12 cellular contexts compared by ENCODE assay signal in genomic region chr9:70519912-70520724, GRCh38.
A peak's percentile ranks its signal among the peaks of the same experiment; 100 is the strongest.
DNase-seq lines count a peak whose midpoint lies in the region; ATAC-seq and TF ChIP-seq lines count a peak whose summit lies in the region.
"Had no signal": no experiment of that assay in that cellular context is flagged by ENCODE, and none has a peak within 500 bp of the region (broad histone marks: within the 10 kb centered on the region; RNA-seq: fewer than 3 reads in every experiment).

No MANE protein-coding gene starts in this region.

- no peak overlapping the region for H3K4me3 Mint-ChIP-seq in activated naive CD8-positive, alpha-beta T cell treated with anti-CD3 and anti-CD28 coated beads, Interleukin-2, amount 50 U/mL, for 24 hours
- no peak overlapping the region for H3K4me3 Mint-ChIP-seq in activated naive CD8-positive, alpha-beta T cell treated with anti-CD3 and anti-CD28 coated beads for 36 hours
- H3K4me3 Mint-ChIP-seq: activated naive CD8-positive, alpha-beta T cell had no signal

- no peak overlapping the region for H3K4me2 ChIP-seq in osteoblast (ENCODE audit: insufficient read depth, low read length)

- TF ChIP-seq EP300 in tibial nerve (IDR thresholded peaks at IDR 0.05), result no peak

- peaks cover 6% of the 10 kb centered on the region for H3K4me1 Mint-ChIP-seq in activated naive CD8-positive, alpha-beta T cell treated with anti-CD3 and anti-CD28 coated beads, Interleukin-2, amount 50 U/mL, for 24 hours
- peaks cover 8% of the 10 kb centered on the region for H3K4me1 Mint-ChIP-seq in activated naive CD8-positive, alpha-beta T cell treated with anti-CD3 and anti-CD28 coated beads for 36 hours

- peaks cover 6% of the 10 kb centered on the region for H3K9me3 Mint-ChIP-seq in activated naive CD8-positive, alpha-beta T cell treated with anti-CD3 and anti-CD28 coated beads, Interleukin-2, amount 50 U/mL, for 24 hours
- peaks cover 3% of the 10 kb centered on the region for H3K9me3 Mint-ChIP-seq in activated naive CD8-positive, alpha-beta T cell treated with anti-CD3 and anti-CD28 coated beads for 36 hours

- H4K20me1 ChIP-seq in osteoblast (ENCODE audit: insufficient read depth, low read length), result no peaks in the 10 kb centered on the region

- TF ChIP-seq CTCF in osteoblast (IDR thresholded peaks at IDR 0.05; ENCODE audit: extremely low read depth, low read depth, low read length), result no peak
- no peak for TF ChIP-seq CTCF in tibial nerve (IDR thresholded peaks at IDR 0.05)

- H3K27ac Mint-ChIP-seq in activated naive CD8-positive, alpha-beta T cell treated with anti-CD3 and anti-CD28 coated beads, Interleukin-2, amount 50 U/mL, for 24 hours, result no peak overlapping the region
- no peak overlapping the region for H3K27ac Mint-ChIP-seq in activated naive CD8-positive, alpha-beta T cell treated with anti-CD3 and anti-CD28 coated beads for 36 hours
- H3K27ac Mint-ChIP-seq: activated naive CD8-positive, alpha-beta T cell had no signal

- no peaks in the 10 kb centered on the region for H3K27me3 ChIP-seq in osteoblast (ENCODE audit: insufficient read depth, low read length)
- H3K27me3 ChIP-seq in tibial nerve, result no peaks in the 10 kb centered on the region
- H3K27me3 ChIP-seq: testis had no signal

- no peak overlapping the region for H3K27ac ChIP-seq in osteoblast (ENCODE audit: low read depth, low read length)
- no peak overlapping the region for H3K27ac ChIP-seq in tibial nerve
- H3K27ac ChIP-seq: skin epidermis, testis had no signal

- peaks cover 11% of the 10 kb centered on the region for H3K4me1 ChIP-seq in osteoblast (ENCODE audit: insufficient read depth, low read length)
- H3K4me1 ChIP-seq in tibial nerve, result peaks cover 0 to 7% (median 0%) of the 10 kb centered on the region in 4 donors
- H3K4me1 ChIP-seq: testis had no signal

- WGBS in tibial nerve, 2 donors, result 65 to 66% methylated on average over 11 of the region's 11 CpGs

- ATAC-seq in activated naive CD8-positive, alpha-beta T cell treated with anti-CD3 and anti-CD28 coated beads, Interleukin-2, amount 50 U/mL, for 24 hours, result peak; percentile 59
- ATAC-seq: left lobe of liver had no signal

- DNase-seq in activated naive CD8-positive, alpha-beta T cell treated with anti-CD3 and anti-CD28 coated beads, Interleukin-2, amount 50 U/mL, for 24 hours, result no peak
- no peak for DNase-seq in activated naive CD8-positive, alpha-beta T cell treated with anti-CD3 and anti-CD28 coated beads for 36 hours
- peak; percentile 10 for DNase-seq in HCEC 1CT
- DNase-seq in NCI-H1694 treated with DMSO at 0.1 percent for 48 hours (lab: John Stamatoyannopoulos, UW), result peak; percentile 78
- no peak for DNase-seq in osteoblast (ENCODE audit: insufficient read length, low spot score, missing footprints)
- no peak for DNase-seq in CD1c-positive myeloid dendritic cell (ENCODE audit: extremely low spot score)
- DNase-seq in tibial nerve (ENCODE audit: low spot score in 2 of 2), result no peak
- no peak for DNase-seq in AML-193 (lab: John Stamatoyannopoulos, UW)
- DNase-seq: testis had no signal

- no peaks in the 10 kb centered on the region for H3K79me2 ChIP-seq in osteoblast (ENCODE audit: insufficient read depth, low read length)

- peak overlapping the region; percentile 71 for H2AFZ ChIP-seq in osteoblast (ENCODE audit: low read length)

- no peaks in the 10 kb centered on the region for H3K36me3 ChIP-seq in osteoblast (ENCODE audit: insufficient read depth, low read length)
- H3K36me3 ChIP-seq in tibial nerve, result no peaks in the 10 kb centered on the region

- H3K4me3 ChIP-seq in osteoblast (ENCODE audit: insufficient read depth, low read length) (no peak overlapping the region), tibial nerve (no peak overlapping the region)
- H3K4me3 ChIP-seq: skin epidermis, testis had no signal

- TF ChIP-seq POLR2A in tibial nerve (IDR thresholded peaks at IDR 0.05), result no peak

- no peaks in the 10 kb centered on the region for H3K27me3 Mint-ChIP-seq in activated naive CD8-positive, alpha-beta T cell treated with anti-CD3 and anti-CD28 coated beads, Interleukin-2, amount 50 U/mL, for 24 hours
- H3K27me3 Mint-ChIP-seq in activated naive CD8-positive, alpha-beta T cell treated with anti-CD3 and anti-CD28 coated beads for 36 hours, result no peaks in the 10 kb centered on the region
- H3K27me3 Mint-ChIP-seq: activated naive CD8-positive, alpha-beta T cell had no signal

- H3K36me3 Mint-ChIP-seq in activated naive CD8-positive, alpha-beta T cell treated with anti-CD3 and anti-CD28 coated beads, Interleukin-2, amount 50 U/mL, for 24 hours (ENCODE audit: low read depth), result no peaks in the 10 kb centered on the region
- no peaks in the 10 kb centered on the region for H3K36me3 Mint-ChIP-seq in activated naive CD8-positive, alpha-beta T cell treated with anti-CD3 and anti-CD28 coated beads for 36 hours

- H3K9me3 ChIP-seq in osteoblast (ENCODE audit: low read depth, low read length), result peaks cover 3% of the 10 kb centered on the region
- H3K9me3 ChIP-seq in tibial nerve, result peaks cover 0 to 4% (median 0%) of the 10 kb centered on the region in 4 donors
- H3K9me3 ChIP-seq: testis had no signal

Comparison
In these comparisons a context has a peak if more than half of its experiments do, and no peak if none do; other contexts are left out.
1. DNase-seq: peak in HCEC 1CT (single experiment) and NCI-H1694 treated with DMSO at 0.1 percent for 48 hours (single experiment); none in activated naive CD8-positive, alpha-beta T cell treated with anti-CD3 and anti-CD28 coated beads, Interleukin-2, amount 50 U/mL, for 24 hours (single experiment), activated naive CD8-positive, alpha-beta T cell treated with anti-CD3 and anti-CD28 coated beads for 36 hours (single experiment), osteoblast (single experiment), CD1c-positive myeloid dendritic cell (single experiment), tibial nerve (0 of 2) and AML-193 (0 of 2).